Comparison of ENCODE assay signal across 8 cellular contexts in the genomic region with DNA sequence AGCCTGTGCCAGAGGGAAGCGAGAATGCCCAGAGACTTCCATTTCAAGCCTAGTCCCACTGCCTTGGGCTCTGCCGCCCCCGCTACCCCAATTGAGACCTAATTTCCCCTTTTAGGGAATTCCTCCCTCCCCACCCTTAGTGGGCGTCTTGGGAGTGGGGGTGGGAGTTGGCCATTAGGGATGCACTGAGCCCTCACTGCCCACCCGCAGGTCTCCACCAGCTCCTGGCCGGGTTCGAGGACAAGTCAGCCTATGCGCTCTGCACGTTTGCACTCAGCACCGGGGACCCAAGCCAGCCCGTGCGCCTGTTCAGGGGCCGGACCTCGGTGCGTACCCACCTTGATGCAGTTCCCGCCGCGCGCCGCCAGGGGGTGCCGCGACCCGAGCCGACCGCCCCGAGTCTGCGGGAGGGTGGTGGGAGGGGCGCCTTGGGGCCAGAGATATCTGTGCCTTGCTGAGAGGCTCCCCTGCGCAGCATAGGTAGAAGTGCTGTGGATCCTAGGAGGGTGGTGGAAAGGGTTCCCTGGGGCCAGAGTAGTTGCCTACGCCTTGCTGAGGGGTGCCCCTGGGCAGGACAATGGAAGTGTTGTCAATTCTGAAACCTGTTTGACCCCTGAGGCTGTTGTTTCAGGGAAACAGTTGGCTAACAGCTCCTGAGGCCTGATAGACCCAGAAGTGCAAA. TPM values are rescaled to one million over a fixed set of nuclear protein-coding genes. Genes with fewer than 3 reads are reported as not detected.
DNase-seq lines count a peak whose midpoint lies in the region; ATAC-seq and TF ChIP-seq lines count a peak whose summit lies in the region.

No MANE protein-coding gene starts in this region.

- no peaks in the 10 kb centered on the region for H3K9me3 ChIP-seq in colonic mucosa

- H3K4me1 Mint-ChIP-seq in activated CD4-positive, alpha-beta T cell treated with anti-CD3 and anti-CD28 coated beads for 36 hours, result peaks cover 14% of the 10 kb centered on the region

- no peak overlapping the region for H4K5ac ChIP-seq in mesendoderm (ENCODE audit: low read length)

- H2BK5ac ChIP-seq in mesendoderm (ENCODE audit: low read length), result no peak overlapping the region

- H3K4me2 ChIP-seq in mesendoderm (ENCODE audit: low read length), result no peak overlapping the region

- CTCF ChIA-PET in activated CD4-positive, alpha-beta T cell treated with anti-CD3 and anti-CD28 coated beads for 36 hours (lab: Charles Lee), result interaction anchor here (0.6 to 7.8 kb wide), 21 partner anchors 8 to 793 kb away, joined by 3 to 76 read pairs (median 3); partner anchors contain the start of gene SLC4A11

- H3K56ac ChIP-seq in mesendoderm (ENCODE audit: low read length), result no peak overlapping the region

- H3K4me3 Mint-ChIP-seq in activated CD4-positive, alpha-beta T cell treated with anti-CD3 and anti-CD28 coated beads for 36 hours, result no peak overlapping the region

- intact Hi-C loops in activated CD4-positive, alpha-beta T cell treated with anti-CD3 and anti-CD28 coated beads for 36 hours (cut with DNase I, micrococcal nuclease), result loop anchor here (1.0 to 5.0 kb wide), 4 partner anchors 58 to 98 kb away; no protein-coding TSS in a partner anchor
- intact Hi-C loops in colonic mucosa (cut with DNase I), result loop anchor here (2.0 kb wide), 2 partner anchors 58 to 98 kb away; no protein-coding TSS in a partner anchor

- no peaks in the 10 kb centered on the region for H3K79me1 ChIP-seq in mesendoderm (ENCODE audit: low read length)

- no peak overlapping the region for H3K18ac ChIP-seq in mesendoderm (ENCODE audit: low read length)

- H2BK15ac ChIP-seq in mesendoderm (replicated peaks; ENCODE audit: low read depth), result no peak overlapping the region

- peak; percentile 46 for ATAC-seq in GM18519 (IDR thresholded peaks at IDR 0.05; ENCODE audit: low FRiP score, unreplicated experiment)
- peak; percentile 86 for ATAC-seq in activated CD4-positive, alpha-beta T cell treated with anti-CD3 and anti-CD28 coated beads for 36 hours

- H3K27ac ChIP-seq in colonic mucosa, result no peak overlapping the region
- no peak overlapping the region for H3K27ac ChIP-seq in mesendoderm (ENCODE audit: low read depth, low read length)

- H3K23ac ChIP-seq in mesendoderm (ENCODE audit: low read length), result no peak overlapping the region

- DNase-seq in AG08396 (ENCODE audit: low spot score) (peak; percentile 69), colonic mucosa (peak; percentile 62), mesendoderm (peak; percentile 75), pons (ENCODE audit: low spot score) (no peak)
- DNase-seq in activated CD4-positive, alpha-beta T cell treated with anti-CD3 and anti-CD28 coated beads for 36 hours, result peak; percentile 86
- DNase-seq in stimulated activated CD8-positive, alpha-beta memory T cell treated with anti-CD3 and anti-CD28 coated beads, Interleukin-7, amount 100 ng/mL, for 24 hours (ENCODE audit: low read depth), result peak; percentile 61

- no CpG with 5 or more reads among the region's 30 CpGs for WGBS in mesendoderm (ENCODE audit: extremely low coverage, insufficient coverage, low lambda C conversion rate)

- H2AK5ac ChIP-seq in mesendoderm (ENCODE audit: low read length), result no peak overlapping the region

- no peak overlapping the region for H3K27ac Mint-ChIP-seq in activated CD4-positive, alpha-beta T cell treated with anti-CD3 and anti-CD28 coated beads for 36 hours

- TF ChIP-seq CTCF in LNCAP (IDR thresholded peaks at IDR 0.05) (peak; percentile 97), colonic mucosa (IDR thresholded peaks at IDR 0.05) (peak; percentile 91)

- POLR2A ChIA-PET in activated CD4-positive, alpha-beta T cell treated with anti-CD3 and anti-CD28 coated beads for 36 hours (lab: Charles Lee), result no interaction called here

- H3K4me3 ChIP-seq in colonic mucosa (no peak overlapping the region), mesendoderm (ENCODE audit: low read length) (no peak overlapping the region)

- no peak overlapping the region for H3K4ac ChIP-seq in mesendoderm (ENCODE audit: low read depth, low read length)

- H3K27me3 Mint-ChIP-seq in activated CD4-positive, alpha-beta T cell treated with anti-CD3 and anti-CD28 coated beads for 36 hours, result no peaks in the 10 kb centered on the region

- no peaks in the 10 kb centered on the region for H3K9me3 Mint-ChIP-seq in activated CD4-positive, alpha-beta T cell treated with anti-CD3 and anti-CD28 coated beads for 36 hours (ENCODE audit: low read depth)

- no peaks in the 10 kb centered on the region for H3K27me3 ChIP-seq in colonic mucosa
- no peaks in the 10 kb centered on the region for H3K27me3 ChIP-seq in mesendoderm (ENCODE audit: insufficient read depth, low read length, poor library complexity)

- H3K36me3 ChIP-seq in colonic mucosa, result peaks cover 7% of the 10 kb centered on the region
- H3K36me3 ChIP-seq in mesendoderm (ENCODE audit: control insufficient read depth, insufficient read depth, low read length), result peaks cover 5% of the 10 kb centered on the region

- H3K36me3 Mint-ChIP-seq in activated CD4-positive, alpha-beta T cell treated with anti-CD3 and anti-CD28 coated beads for 36 hours (ENCODE audit: low read depth), result peaks cover 33% of the 10 kb centered on the region

- H3K9ac ChIP-seq in colonic mucosa (ENCODE audit: low read depth in 2 of 2, low read length in 2 of 2) (no peak overlapping the region), mesendoderm (ENCODE audit: low read length) (no peak overlapping the region)

- H3K4me1 ChIP-seq in colonic mucosa (peaks cover 5% of the 10 kb centered on the region), mesendoderm (ENCODE audit: control insufficient read depth, low read depth, low read length) (no peaks in the 10 kb centered on the region)

- H2BK120ac ChIP-seq in mesendoderm (ENCODE audit: low read depth, low read length), result no peak overlapping the region

- H4K8ac ChIP-seq in mesendoderm (ENCODE audit: low read depth, low read length), result no peak overlapping the region

- no peaks in the 10 kb centered on the region for H3K79me2 ChIP-seq in mesendoderm (ENCODE audit: control insufficient read depth, insufficient read depth, low read length)

RNA-seq across cellular contexts. Expression of gene ITPA, which starts 9.2 kb away (rescaled TPM):
- total RNA-seq in activated CD4-positive, alpha-beta T cell treated with anti-CD3 and anti-CD28 coated beads for 36 hours, result 10 to 100 TPM; 32.7 to 67.5 TPM
- 10 to 100 TPM; 35.2 to 67.6 TPM for total RNA-seq in colonic mucosa
- 88.9 TPM for polyA plus RNA-seq in mesendoderm (2013, experiment 1 of 2)
- 89.3 TPM for polyA plus RNA-seq in mesendoderm (2013, experiment 2 of 2)

RNA-seq across cellular contexts. Expression of gene DDRGK1, which starts 14.0 kb away (rescaled TPM):
- 10 to 100 TPM; 49.3 to 52.2 TPM for total RNA-seq in activated CD4-positive, alpha-beta T cell treated with anti-CD3 and anti-CD28 coated beads for 36 hours
- 10 to 100 TPM; 57.8 to 88.6 TPM for total RNA-seq in colonic mucosa
- 38.1 TPM for polyA plus RNA-seq in mesendoderm (2013, experiment 1 of 2)
- polyA plus RNA-seq in mesendoderm (2013, experiment 2 of 2), result 37.7 TPM

RNA-seq across cellular contexts. Expression of gene SLC4A11, which starts 20.5 kb away (rescaled TPM):
- under 1 TPM; 0.60 to 0.66 TPM for total RNA-seq in activated CD4-positive, alpha-beta T cell treated with anti-CD3 and anti-CD28 coated beads for 36 hours
- 1 to 10 TPM; 1.2 to 2.6 TPM for total RNA-seq in colonic mucosa
- polyA plus RNA-seq in mesendoderm (2013, experiment 1 of 2), result 5.1 TPM
- polyA plus RNA-seq in mesendoderm (2013, experiment 2 of 2), result 5.1 TPM

RNA-seq across cellular contexts. Expression of gene LZTS3, which starts 45.1 kb away (rescaled TPM):
- under 1 TPM; 0.87 to 0.88 TPM for total RNA-seq in activated CD4-positive, alpha-beta T cell treated with anti-CD3 and anti-CD28 coated beads for 36 hours
- total RNA-seq in colonic mucosa, result 1 to 10 TPM; 7.9 to 8.3 TPM
- 10.5 TPM for polyA plus RNA-seq in mesendoderm (2013, experiment 1 of 2)
- polyA plus RNA-seq in mesendoderm (2013, experiment 2 of 2), result 11.0 TPM

RNA-seq across cellular contexts. Expression of gene FASTKD5, which starts 58.8 kb away (rescaled TPM):
- total RNA-seq in activated CD4-positive, alpha-beta T cell treated with anti-CD3 and anti-CD28 coated beads for 36 hours, result 10 to 100 TPM; 22.6 TPM
- total RNA-seq in colonic mucosa, result 10 to 100 TPM; 17.3 to 19.8 TPM
- polyA plus RNA-seq in mesendoderm (2013, experiment 1 of 2), result 16.2 TPM
- 16.3 TPM for polyA plus RNA-seq in mesendoderm (2013, experiment 2 of 2)
